In the genomic region with DNA sequence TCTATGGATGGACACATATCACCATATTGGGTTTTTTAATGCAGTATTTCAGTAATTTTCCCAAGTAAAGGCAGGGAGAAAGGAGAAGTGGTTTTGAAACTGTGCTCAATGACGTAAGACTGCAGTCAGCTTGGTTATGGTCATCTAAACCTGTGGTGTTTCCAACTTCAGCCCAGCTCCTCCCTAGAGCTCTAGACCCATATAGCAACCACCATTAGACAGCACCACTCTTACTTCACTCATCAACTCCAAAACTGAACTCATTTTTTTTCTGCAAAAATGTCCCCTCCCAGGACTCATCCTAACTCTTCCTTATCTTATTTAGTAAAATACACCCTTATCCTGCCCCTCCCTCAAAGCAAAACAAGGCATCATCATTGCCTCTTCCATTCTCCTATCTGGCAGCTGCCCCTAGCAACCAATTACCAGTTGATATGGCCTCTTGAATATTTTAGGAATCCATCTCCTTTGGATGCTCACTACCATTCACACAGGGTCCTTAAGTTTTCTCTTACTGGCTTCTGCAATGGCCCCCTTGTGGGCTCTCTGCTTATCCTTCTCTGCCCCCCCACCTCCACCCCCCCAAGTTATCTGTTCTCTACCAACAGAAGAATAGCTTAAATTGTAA, we compare ENCODE assay signal across 9 cellular contexts. TPM values are rescaled to one million over a fixed set of nuclear protein-coding genes. Genes with fewer than 3 reads are reported as not detected.
DNase-seq lines count a peak whose midpoint lies in the region; ATAC-seq and TF ChIP-seq lines count a peak whose summit lies in the region.
"Had no signal": no experiment of that assay in that cellular context is flagged by ENCODE, and none has a peak within 500 bp of the region (broad histone marks: within the 10 kb centered on the region; RNA-seq: fewer than 3 reads in every experiment).

No MANE protein-coding gene starts in this region.

- H3K4me1 ChIP-seq in naive thymus-derived CD4-positive, alpha-beta T cell (ENCODE audit: control insufficient read depth in 2 of 2, insufficient read depth in 2 of 2, low read length in 2 of 2): peaks cover 19 to 26% of the 10 kb centered on the region in 2 donors
- peaks cover 10 to 40% (median 11%) of the 10 kb centered on the region in 3 donors for H3K4me1 ChIP-seq in esophagus squamous epithelium

- H3K27me3 ChIP-seq in naive thymus-derived CD4-positive, alpha-beta T cell (ENCODE audit: control insufficient read depth in 2 of 2, insufficient read depth in 2 of 2, low read length in 2 of 2): no peaks in the 10 kb centered on the region
- H3K27me3 ChIP-seq in esophagus squamous epithelium: no peaks in the 10 kb centered on the region

- POLR2A ChIA-PET in WTC11 (lab: Charles Lee): interaction anchor here (0.5 to 3.1 kb wide), 4 partner anchors 8 to 112 kb away, joined by 3 to 21 read pairs (median 10); no protein-coding TSS in a partner anchor
- POLR2A ChIA-PET in naive thymus-derived CD4-positive, alpha-beta T cell (lab: Charles Lee): interaction anchor here (0.5 to 6.3 kb wide), 9 partner anchors 10 to 114 kb away, joined by 4 to 50 read pairs (median 11); no protein-coding TSS in a partner anchor

- H3K27ac ChIP-seq in naive thymus-derived CD4-positive, alpha-beta T cell (ENCODE audit: low read depth, low read length): no peak overlapping the region
- peak overlapping the region in 2 of 4 donors; percentile 18 to 96 for H3K27ac ChIP-seq in esophagus squamous epithelium

- no peaks in the 10 kb centered on the region for H3K9me3 ChIP-seq in naive thymus-derived CD4-positive, alpha-beta T cell (ENCODE audit: control insufficient read depth in 2 of 3, low read length in 3 of 3)
- no peaks in the 10 kb centered on the region for H3K9me3 ChIP-seq in esophagus squamous epithelium

- in situ Hi-C loops in GM13977 (cut with MboI; ENCODE audit: low pct_unique_long_range_greater_than_20kb, low sequenced_read_pairs, unreplicated experiment): no loop called here

- no peaks in the 10 kb centered on the region for H3K27me3 Mint-ChIP-seq in WTC11 (ENCODE audit: low read depth)
- H3K27me3 Mint-ChIP-seq in naive thymus-derived CD4-positive, alpha-beta T cell: peaks cover 0 to 6% (median 0%) of the 10 kb centered on the region in 5 donors

- intact Hi-C loops in naive thymus-derived CD4-positive, alpha-beta T cell (cut with micrococcal nuclease): loop anchor here (2.0 to 10.0 kb wide), 5 partner anchors 13 to 717 kb away; a partner anchor contains a TSS
- intact Hi-C loops in esophagus squamous epithelium (cut with DNase I): no loop called here

- H3K9me3 Mint-ChIP-seq in WTC11: no peaks in the 10 kb centered on the region
- peaks cover 0 to 2% (median 0%) of the 10 kb centered on the region in 11 donors for H3K9me3 Mint-ChIP-seq in naive thymus-derived CD4-positive, alpha-beta T cell

- TF ChIP-seq CTCF in GM13977 (IDR thresholded peaks at IDR 0.05; ENCODE audit: extremely low read depth, insufficient read depth, missing control alignments) (no peak), WTC11 (IDR thresholded peaks at IDR 0.05) (no peak), esophagus squamous epithelium (IDR thresholded peaks at IDR 0.05) (no peak)

- TF ChIP-seq POLR2A in esophagus squamous epithelium (IDR thresholded peaks at IDR 0.05): peak in 1 of 4 donors; percentile 7

- WGBS in esophagus squamous epithelium, 2 donors: 81 to 85% methylated on average over 1 of the region's 1 CpG

- peak; percentile 70 for DNase-seq in GM13977 (ENCODE audit: low spot score)
- DNase-seq in WTC11 (ENCODE audit: low spot score): no peak
- no peak for DNase-seq in naive thymus-derived CD4-positive, alpha-beta T cell
- no peak for DNase-seq in SK-N-DZ (ENCODE audit: low spot score)
- no peak for DNase-seq in esophagus squamous epithelium (lab: John Stamatoyannopoulos, UW)
- DNase-seq in occipital lobe (lab: John Stamatoyannopoulos, UW): no peak
- DNase-seq in NCI-H69 (lab: John Stamatoyannopoulos, UW): no peak
- DNase-seq: NCI-H2029 had no signal

- peaks cover 37% of the 10 kb centered on the region for H3K4me1 Mint-ChIP-seq in WTC11
- peaks cover 32 to 42% (median 39%) of the 10 kb centered on the region in 7 donors for H3K4me1 Mint-ChIP-seq in naive thymus-derived CD4-positive, alpha-beta T cell

- ATAC-seq in HG03342 (IDR thresholded peaks at IDR 0.05; ENCODE audit: unreplicated experiment) (peak; percentile 30), WTC11 (no peak)
- ATAC-seq in naive thymus-derived CD4-positive, alpha-beta T cell: peak; percentile 21

- H3K36me3 Mint-ChIP-seq in WTC11: no peaks in the 10 kb centered on the region
- peaks cover 0 to 18% (median 0%) of the 10 kb centered on the region in 5 donors for H3K36me3 Mint-ChIP-seq in naive thymus-derived CD4-positive, alpha-beta T cell

- peaks cover 0 to 3% (median 3%) of the 10 kb centered on the region in 3 experiments for H3K36me3 ChIP-seq in naive thymus-derived CD4-positive, alpha-beta T cell (ENCODE audit: control insufficient read depth in 2 of 3, insufficient read depth in 3 of 3, low read length in 3 of 3)
- H3K36me3 ChIP-seq in esophagus squamous epithelium: no peaks in the 10 kb centered on the region

- no peak overlapping the region for H3K4me3 ChIP-seq in naive thymus-derived CD4-positive, alpha-beta T cell (ENCODE audit: low read length)
- peak overlapping the region in 1 of 4 donors; percentile 94 for H3K4me3 ChIP-seq in esophagus squamous epithelium

- H3K27ac Mint-ChIP-seq in WTC11: peak overlapping the region; percentile 5; the same call in 1 of the 2 replicates
- peak overlapping the region; percentile 80 to 96 (median 93) for H3K27ac Mint-ChIP-seq in naive thymus-derived CD4-positive, alpha-beta T cell

- H3K4me3 Mint-ChIP-seq in WTC11: peak overlapping the region; percentile 86
- H3K4me3 Mint-ChIP-seq in naive thymus-derived CD4-positive, alpha-beta T cell: peak overlapping the region; percentile 77 to 95 (median 88)

- CTCF ChIA-PET in WTC11 (lab: Charles Lee): interaction anchor here (0.7 to 4.1 kb wide), 6 partner anchors 12 to 124 kb away, joined by 3 to 31 read pairs (median 6); no protein-coding TSS in a partner anchor
- CTCF ChIA-PET in naive thymus-derived CD4-positive, alpha-beta T cell (lab: Charles Lee): interaction anchor here (0.5 to 3.7 kb wide), 5 partner anchors 11 to 126 kb away, joined by 3 to 19 read pairs (median 5); no protein-coding TSS in a partner anchor

TF ChIP-seq in WTC11, 78 proteins besides CTCF, POLR2A, EP300 and RAD21 (continues in another document):
- TF ChIP-seq, protein P1, sequence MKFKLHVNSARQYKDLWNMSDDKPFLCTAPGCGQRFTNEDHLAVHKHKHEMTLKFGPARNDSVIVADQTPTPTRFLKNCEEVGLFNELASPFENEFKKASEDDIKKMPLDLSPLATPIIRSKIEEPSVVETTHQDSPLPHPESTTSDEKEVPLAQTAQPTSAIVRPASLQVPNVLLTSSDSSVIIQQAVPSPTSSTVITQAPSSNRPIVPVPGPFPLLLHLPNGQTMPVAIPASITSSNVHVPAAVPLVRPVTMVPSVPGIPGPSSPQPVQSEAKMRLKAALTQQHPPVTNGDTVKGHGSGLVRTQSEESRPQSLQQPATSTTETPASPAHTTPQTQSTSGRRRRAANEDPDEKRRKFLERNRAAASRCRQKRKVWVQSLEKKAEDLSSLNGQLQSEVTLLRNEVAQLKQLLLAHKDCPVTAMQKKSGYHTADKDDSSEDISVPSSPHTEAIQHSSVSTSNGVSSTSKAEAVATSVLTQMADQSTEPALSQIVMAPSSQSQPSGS (CRISPR knock-in tag; IDR thresholded peaks at IDR 0.05; ENCODE audit: borderline replicate concordance, low read depth): no peak
- TF ChIP-seq, protein P2, sequence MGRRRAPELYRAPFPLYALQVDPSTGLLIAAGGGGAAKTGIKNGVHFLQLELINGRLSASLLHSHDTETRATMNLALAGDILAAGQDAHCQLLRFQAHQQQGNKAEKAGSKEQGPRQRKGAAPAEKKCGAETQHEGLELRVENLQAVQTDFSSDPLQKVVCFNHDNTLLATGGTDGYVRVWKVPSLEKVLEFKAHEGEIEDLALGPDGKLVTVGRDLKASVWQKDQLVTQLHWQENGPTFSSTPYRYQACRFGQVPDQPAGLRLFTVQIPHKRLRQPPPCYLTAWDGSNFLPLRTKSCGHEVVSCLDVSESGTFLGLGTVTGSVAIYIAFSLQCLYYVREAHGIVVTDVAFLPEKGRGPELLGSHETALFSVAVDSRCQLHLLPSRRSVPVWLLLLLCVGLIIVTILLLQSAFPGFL (CRISPR knock-in tag; IDR thresholded peaks at IDR 0.05; ENCODE audit: borderline replicate concordance): no peak
- TF ChIP-seq JUN (CRISPR knock-in tag; IDR thresholded peaks at IDR 0.05) (no peak), NR2C2 (CRISPR knock-in tag; IDR thresholded peaks at IDR 0.05) (no peak), FOXJ3 (CRISPR knock-in tag; IDR thresholded peaks at IDR 0.05; ENCODE audit: borderline replicate concordance) (no peak)
- TF ChIP-seq, protein P3, sequence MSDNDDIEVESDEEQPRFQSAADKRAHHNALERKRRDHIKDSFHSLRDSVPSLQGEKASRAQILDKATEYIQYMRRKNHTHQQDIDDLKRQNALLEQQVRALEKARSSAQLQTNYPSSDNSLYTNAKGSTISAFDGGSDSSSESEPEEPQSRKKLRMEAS (CRISPR knock-in tag; IDR thresholded peaks at IDR 0.05): no peak
- TF ChIP-seq, protein P4, sequence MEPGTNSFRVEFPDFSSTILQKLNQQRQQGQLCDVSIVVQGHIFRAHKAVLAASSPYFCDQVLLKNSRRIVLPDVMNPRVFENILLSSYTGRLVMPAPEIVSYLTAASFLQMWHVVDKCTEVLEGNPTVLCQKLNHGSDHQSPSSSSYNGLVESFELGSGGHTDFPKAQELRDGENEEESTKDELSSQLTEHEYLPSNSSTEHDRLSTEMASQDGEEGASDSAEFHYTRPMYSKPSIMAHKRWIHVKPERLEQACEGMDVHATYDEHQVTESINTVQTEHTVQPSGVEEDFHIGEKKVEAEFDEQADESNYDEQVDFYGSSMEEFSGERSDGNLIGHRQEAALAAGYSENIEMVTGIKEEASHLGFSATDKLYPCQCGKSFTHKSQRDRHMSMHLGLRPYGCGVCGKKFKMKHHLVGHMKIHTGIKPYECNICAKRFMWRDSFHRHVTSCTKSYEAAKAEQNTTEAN (CRISPR knock-in tag; IDR thresholded peaks at IDR 0.05): no peak

RNA-seq across cellular contexts. Expression of a gene that starts 1.5 kb away (rescaled TPM):
- total RNA-seq in WTC11 (2021): 57.3 to 59.8 TPM (median 59.3 TPM) in 3 replicates
- 10 to 100 TPM; 24.8 to 48.2 (median 32.8) TPM for total RNA-seq in naive thymus-derived CD4-positive, alpha-beta T cell
- polyA plus RNA-seq in naive thymus-derived CD4-positive, alpha-beta T cell: 10 to 100 TPM; 40.2 to 44.3 TPM
- polyA plus RNA-seq in SK-N-DZ (2014; cell fraction: cytosol; rRNA removed): 22.3 and 23.3 TPM in 2 replicates
- polyA plus RNA-seq in SK-N-DZ (2014; cell fraction: nucleus; rRNA removed): 10.6 and 11.1 TPM in 2 replicates
- 10 to 100 TPM; 32.8 to 49.6 (median 39.9) TPM for total RNA-seq in esophagus squamous epithelium
- total RNA-seq in occipital lobe: 39.3 TPM

RNA-seq across cellular contexts. Expression of a gene that starts 55.7 kb away (rescaled TPM):
- total RNA-seq in WTC11 (2021) (20.7 to 23.7 TPM (median 21.9 TPM) in 3 replicates), esophagus squamous epithelium (10 to 100 TPM in 3 of 4 donors, 1 to 10 TPM in 1; 3.6 to 23.1 (median 14.6) TPM), occipital lobe (51.9 TPM)
- total RNA-seq in naive thymus-derived CD4-positive, alpha-beta T cell: 10 to 100 TPM; 10.2 to 34.2 (median 15.3) TPM
- polyA plus RNA-seq in naive thymus-derived CD4-positive, alpha-beta T cell: 10 to 100 TPM; 18.9 to 23.7 TPM
- polyA plus RNA-seq in SK-N-DZ (2014; cell fraction: cytosol; rRNA removed): 79.7 and 95.5 TPM in 2 replicates
- polyA plus RNA-seq in SK-N-DZ (2014; cell fraction: nucleus; rRNA removed): 74.1 and 95.1 TPM in 2 replicates
